ENCODE assay signal across 15 cellular contexts in the genomic region with DNA sequence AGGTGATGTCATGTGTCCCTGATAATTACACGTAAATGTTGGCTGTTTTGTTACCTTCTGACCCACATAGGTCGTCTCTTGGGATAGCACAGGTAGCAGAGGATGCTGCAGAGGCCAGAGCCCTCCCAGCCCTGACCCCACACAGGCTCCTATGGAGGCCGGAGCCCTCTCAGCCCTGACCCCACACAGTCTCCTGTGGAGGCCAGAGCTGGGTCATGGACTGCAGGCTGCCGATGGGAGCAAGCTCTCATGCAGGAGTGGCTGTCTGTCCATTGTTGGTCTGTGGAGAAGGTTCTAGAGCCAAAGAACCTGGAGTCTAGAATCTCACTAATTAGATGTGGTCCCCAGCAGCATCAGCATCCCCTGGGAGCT.
"Had no signal": no experiment of that assay in that cellular context is flagged by ENCODE, and none has a peak within 500 bp of the region (broad histone marks: within the 10 kb centered on the region; RNA-seq: fewer than 3 reads in every experiment).

No MANE protein-coding gene starts in this region.

- H3K36me3 ChIP-seq: breast epithelium, heart left ventricle, suprapubic skin had no signal

- H3K27me3 ChIP-seq: breast epithelium, heart left ventricle, suprapubic skin had no signal

- H3K9me3 ChIP-seq: breast epithelium, heart left ventricle, suprapubic skin had no signal

- H3K4me3 ChIP-seq: breast epithelium, heart left ventricle, suprapubic skin had no signal

- H3K4me3 Mint-ChIP-seq: nephron had no signal

- FAIRE-seq: frontal cortex, islet of Langerhans had no signal

- H3K36me3 Mint-ChIP-seq: activated naive CD4-positive, alpha-beta T cell treated with anti-CD3 and anti-CD28 coated beads, Interleukin-2, amount 50 U/mL, for 24 hours had no signal

- H3K27me3 Mint-ChIP-seq: activated naive CD4-positive, alpha-beta T cell treated with anti-CD3 and anti-CD28 coated beads, Interleukin-2, amount 50 U/mL, for 24 hours had no signal

- H3K9me3 Mint-ChIP-seq: activated naive CD4-positive, alpha-beta T cell treated with anti-CD3 and anti-CD28 coated beads, Interleukin-2, amount 50 U/mL, for 24 hours; activated T-helper 2 cell treated with anti-CD3 and anti-CD28 coated beads, Interferon-gamma antibody, Interleukin-2, Interleukin-4, amounts not matched to agents 10 μg/mL and 5 μg/mL and 100 μg/mL, durations not matched to agents 14 hours and 24 hours and 36 hours; nephron had no signal

- ATAC-seq: stimulated activated naive CD8-positive, alpha-beta T cell treated with anti-CD3 and anti-CD28 coated beads, Interleukin-15, Interleukin-2, amounts not matched to agents 100 U/mL and 50 U/mL, for 24 hours had no signal

- H3K27ac Mint-ChIP-seq: activated naive CD4-positive, alpha-beta T cell treated with anti-CD3 and anti-CD28 coated beads, Interleukin-2, amount 50 U/mL, for 24 hours; activated T-helper 2 cell treated with anti-CD3 and anti-CD28 coated beads, Interferon-gamma antibody, Interleukin-2, Interleukin-4, amounts not matched to agents 10 μg/mL and 5 μg/mL and 100 μg/mL, durations not matched to agents 14 hours and 24 hours and 36 hours; nephron had no signal

- DNase-seq: activated CD4-positive, alpha-beta T cell treated with anti-CD3 and anti-CD28 coated beads, Interleukin-2, amount 50 U/mL, for 4 hours; effector CD4-positive, alpha-beta T cell; heart left ventricle; left ventricle myocardium superior; mesenchymal stem cell; stimulated activated CD4-positive, alpha-beta T cell treated with anti-CD3 and anti-CD28 coated beads, Interleukin-2, amount 100 ng/mL, for 48 hours; stimulated activated naive CD8-positive, alpha-beta T cell treated with anti-CD3 and anti-CD28 coated beads, Interleukin-15, Interleukin-2, amounts not matched to agents 100 U/mL and 50 U/mL, for 24 hours; T-helper 2 cell had no signal
